Comparison of ENCODE assay signal across 19 cellular contexts in the genomic region with DNA sequence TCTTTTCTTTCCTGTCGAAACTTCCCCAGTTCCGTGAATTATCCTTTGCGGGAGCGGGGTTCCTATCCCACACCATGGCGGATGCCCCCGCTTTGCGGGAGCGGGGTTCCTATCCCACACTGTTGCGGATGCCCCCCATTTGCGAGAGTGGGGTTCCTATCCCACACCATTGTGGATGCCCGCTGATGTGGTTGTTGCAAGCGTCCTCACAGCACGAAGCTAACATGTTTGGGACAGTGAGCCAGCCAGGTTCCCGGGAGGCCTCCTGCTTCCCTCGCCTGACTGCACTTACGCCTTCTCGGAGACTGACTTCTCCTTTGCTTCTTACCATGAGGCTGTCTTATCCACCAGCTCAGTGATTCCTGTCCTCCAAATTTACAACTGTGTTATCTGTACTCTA.
"Had no signal": no experiment of that assay in that cellular context is flagged by ENCODE, and none has a peak within 500 bp of the region (broad histone marks: within the 10 kb centered on the region; RNA-seq: fewer than 3 reads in every experiment).

No MANE protein-coding gene starts in this region.

- H3K27ac ChIP-seq: gastrocnemius medialis, lower lobe of right lung, ovary, psoas muscle, stomach, thyroid gland had no signal

- H3K36me3 ChIP-seq: gastrocnemius medialis, lower lobe of right lung, ovary, stomach, thyroid gland, vagina had no signal

- DNase-seq: effector CD4-positive, alpha-beta T cell; foreskin fibroblast; gastrocnemius medialis; left ventricle myocardium superior; lower lobe of right lung; naive thymus-derived CD4-positive, alpha-beta T cell; occipital lobe; ovary; psoas muscle; stimulated activated CD4-positive, alpha-beta T cell treated with anti-CD3 and anti-CD28 coated beads, Interleukin-2, amount 100 ng/mL, for 24 hours; stimulated activated CD4-positive, alpha-beta T cell treated with anti-CD3 and anti-CD28 coated beads, Interleukin-4, amount 100 ng/mL, for 24 hours; stimulated activated naive CD4-positive, alpha-beta T cell treated with Interleukin-2 at 50 U/mL for 16 hours; stomach; thyroid gland; trophoblast cell had no signal

- H3K4me3 ChIP-seq: dorsolateral prefrontal cortex, gastrocnemius medialis, lower lobe of right lung, mucosa of descending colon, ovary, psoas muscle, stomach, thyroid gland, vagina had no signal

- H3K9me3 ChIP-seq: gastrocnemius medialis, lower lobe of right lung, mucosa of descending colon, ovary, psoas muscle, stomach, thyroid gland, vagina had no signal

- H3K27me3 ChIP-seq: dorsolateral prefrontal cortex, gastrocnemius medialis, ovary, stomach, thyroid gland, vagina had no signal

- ATAC-seq: gastrocnemius medialis; left ventricle myocardium superior; lower lobe of right lung; mucosa of descending colon; naive thymus-derived CD4-positive, alpha-beta T cell; psoas muscle; right cardiac atrium had no signal
